In the genomic region with DNA sequence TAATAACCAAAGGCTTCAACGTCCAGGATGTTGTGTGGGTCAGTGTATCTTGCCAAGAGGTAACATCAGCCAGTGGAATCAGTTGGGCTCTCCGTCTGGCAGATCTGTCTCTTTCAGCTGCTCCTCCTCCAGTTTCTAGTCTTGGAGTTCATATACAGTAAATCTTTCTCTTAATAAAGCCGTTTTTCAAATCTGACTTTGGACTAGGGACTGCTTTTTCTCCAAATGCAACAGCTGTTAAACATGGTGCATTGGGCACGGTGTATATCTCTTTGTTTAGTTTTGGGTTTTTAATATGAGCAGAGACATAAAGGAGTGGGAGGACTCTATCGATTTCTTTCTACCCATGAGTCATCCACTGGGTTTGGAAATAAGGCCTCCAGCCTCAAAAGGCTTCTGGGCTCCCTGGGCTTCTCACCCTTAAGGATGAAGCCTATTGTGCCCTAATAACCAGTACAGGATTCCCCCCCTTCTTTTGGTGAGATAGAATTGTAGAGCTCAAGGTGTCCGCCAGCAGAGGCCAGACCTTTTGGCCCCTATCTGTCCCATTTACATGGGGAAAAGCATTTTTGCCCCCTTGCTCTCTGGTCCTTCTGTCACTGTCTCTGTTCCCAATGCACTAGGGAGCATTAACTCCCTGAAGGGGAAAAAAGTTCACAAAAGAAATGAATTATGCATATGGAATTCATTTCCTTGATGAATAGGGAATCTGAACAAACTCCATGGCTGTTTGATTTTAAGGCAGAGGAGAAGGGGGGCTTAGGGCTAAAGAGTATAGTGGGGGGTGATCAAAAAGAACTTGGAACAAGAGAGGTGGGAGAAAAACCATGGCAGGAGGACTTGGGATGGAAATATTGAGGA, we compare ENCODE assay signal across 12 cellular contexts.
DNase-seq lines count a peak whose midpoint lies in the region.
"Had no signal": no experiment of that assay in that cellular context is flagged by ENCODE, and none has a peak within 500 bp of the region (broad histone marks: within the 10 kb centered on the region; RNA-seq: fewer than 3 reads in every experiment).

No MANE protein-coding gene starts in this region.

- H2AK5ac ChIP-seq in trophoblast cell (ENCODE audit: low read length): no peak overlapping the region

- 26 to 35% methylated on average over 6 of the region's 6 CpGs for WGBS in esophagus, 2 donors
- WGBS in trophoblast cell (ENCODE audit: extremely low coverage, insufficient coverage, insufficient read length): no CpG with 5 or more reads among the region's 6 CpGs

- peak overlapping the region; percentile 23 for H3K18ac ChIP-seq in trophoblast cell (ENCODE audit: low read length)

- H2BK120ac ChIP-seq in trophoblast cell (ENCODE audit: insufficient read depth, low read length, poor library complexity): peak overlapping the region; percentile 31

- H3K4me1 ChIP-seq in esophagus (ENCODE audit: control insufficient read depth in 2 of 2, insufficient read depth in 2 of 2, low read length in 1 of 2) (peaks cover 4 to 10% of the 10 kb centered on the region in 2 donors), trophoblast cell (ENCODE audit: control insufficient read depth in 1 of 2, insufficient read depth in 2 of 2, low read length in 2 of 2) (peaks cover 29 to 37% of the 10 kb centered on the region in 2 experiments), Karpas-422 (ENCODE audit: low read length) (no peaks in the 10 kb centered on the region)

- no peaks in the 10 kb centered on the region for H3K9me3 ChIP-seq in esophagus (ENCODE audit: control insufficient read depth in 2 of 2, insufficient read depth in 1 of 2, low read depth in 1 of 2, low read length in 1 of 2)
- H3K9me3 ChIP-seq in trophoblast cell (ENCODE audit: insufficient read depth, low read depth, low read length): no peaks in the 10 kb centered on the region
- no peaks in the 10 kb centered on the region for H3K9me3 ChIP-seq in Karpas-422 (ENCODE audit: low read length)
- H3K9me3 ChIP-seq: thoracic aorta had no signal

- no peak overlapping the region for H3K4me2 ChIP-seq in trophoblast cell (ENCODE audit: low read length)
- no peak overlapping the region for H3K4me2 ChIP-seq in Karpas-422 (ENCODE audit: low read depth, low read length, poor library complexity, severe bottlenecking)

- no peaks in the 10 kb centered on the region for H3K9me2 ChIP-seq in Karpas-422 (replicated peaks; ENCODE audit: insufficient read depth, low read length)

- H2AFZ ChIP-seq in trophoblast cell (ENCODE audit: insufficient read depth, low read length, poor library complexity) (no peak overlapping the region), Karpas-422 (ENCODE audit: low read length) (no peak overlapping the region)

- peak; percentile 8 for DNase-seq in ELR (ENCODE audit: low read depth)
- peak; percentile 38 for DNase-seq in NCI-H345 (lab: John Stamatoyannopoulos, UW)
- no peak for DNase-seq in trophoblast cell
- DNase-seq in cerebellar cortex (ENCODE audit: low spot score): no peak
- DNase-seq in HuH-7 (ENCODE audit: low spot score): no peak
- DNase-seq in Karpas-422: no peak
- no peak for DNase-seq in GOT3 (lab: John Stamatoyannopoulos, UW)
- DNase-seq: DND-41; left colon; stimulated activated CD4-positive, alpha-beta T cell treated with anti-CD3 and anti-CD28 coated beads, Interleukin-15, amount 100 ng/mL, for 24 hours had no signal

- peak overlapping the region; percentile 25 for H4K8ac ChIP-seq in trophoblast cell (ENCODE audit: low read depth, low read length)

- no peak overlapping the region for H3K23ac ChIP-seq in trophoblast cell (ENCODE audit: low read length)

- peaks cover 22% of the 10 kb centered on the region for H3K79me1 ChIP-seq in trophoblast cell (ENCODE audit: low read length)

- H2BK5ac ChIP-seq in trophoblast cell (ENCODE audit: low read depth, low read length, poor library complexity): peak overlapping the region; percentile 35

- no peak overlapping the region for H3K4ac ChIP-seq in trophoblast cell (ENCODE audit: low read depth, low read length)

- no peak overlapping the region for H3K9ac ChIP-seq in trophoblast cell (ENCODE audit: low read length)
- no peak overlapping the region for H3K9ac ChIP-seq in Karpas-422 (ENCODE audit: low read length)

- H3K79me2 ChIP-seq in trophoblast cell (ENCODE audit: control insufficient read depth, insufficient read depth, low read length, poor library complexity) (peaks cover 4% of the 10 kb centered on the region), Karpas-422 (ENCODE audit: low read length) (no peaks in the 10 kb centered on the region)

- H3K4me3 ChIP-seq in esophagus (ENCODE audit: low read depth in 1 of 2, low read length in 2 of 2): no peak overlapping the region
- H3K4me3 ChIP-seq in trophoblast cell (ENCODE audit: low read depth, low read length): no peak overlapping the region
- H3K4me3 ChIP-seq in Karpas-422 (ENCODE audit: low read length): no peak overlapping the region
- H3K4me3 ChIP-seq: thoracic aorta had no signal

- H3K14ac ChIP-seq in trophoblast cell (ENCODE audit: low read length): peak overlapping the region; percentile 34

- H3K36me3 ChIP-seq in esophagus (ENCODE audit: control insufficient read depth in 2 of 2, insufficient read depth in 2 of 2, low read length in 1 of 2): no peaks in the 10 kb centered on the region
- peaks cover 3 to 5% of the 10 kb centered on the region in 2 experiments for H3K36me3 ChIP-seq in trophoblast cell (ENCODE audit: control insufficient read depth in 1 of 2, insufficient read depth in 2 of 2, low read length in 2 of 2)
- no peaks in the 10 kb centered on the region for H3K36me3 ChIP-seq in Karpas-422 (ENCODE audit: insufficient read depth, low read length)
- H3K36me3 ChIP-seq: thoracic aorta had no signal

- no peaks in the 10 kb centered on the region for H3K27me3 ChIP-seq in esophagus (ENCODE audit: control insufficient read depth in 1 of 2, insufficient read depth in 2 of 2, low read length in 2 of 2)
- H3K27me3 ChIP-seq in trophoblast cell (ENCODE audit: insufficient read depth, low read length): no peaks in the 10 kb centered on the region
- H3K27me3 ChIP-seq in Karpas-422 (ENCODE audit: low read length): no peaks in the 10 kb centered on the region

- H4K12ac ChIP-seq in trophoblast cell (ENCODE audit: low read depth, low read length): no peak overlapping the region

- H4K91ac ChIP-seq in trophoblast cell (ENCODE audit: low read depth, low read length): peak overlapping the region; percentile 25

- peak overlapping the region; percentile 68 for H2BK12ac ChIP-seq in trophoblast cell (ENCODE audit: low read length)

- H3K27ac ChIP-seq in esophagus (ENCODE audit: low read depth in 2 of 2, low read length in 1 of 2) (peak overlapping the region; percentile 17 to 62), trophoblast cell (ENCODE audit: low read depth, low read length) (no peak overlapping the region), Karpas-422 (ENCODE audit: low read length) (no peak overlapping the region)
- H3K27ac ChIP-seq: thoracic aorta had no signal

- H4K20me1 ChIP-seq in Karpas-422 (ENCODE audit: insufficient read depth, low read depth, low read length): no peaks in the 10 kb centered on the region

Comparison
In these comparisons a context has a peak if more than half of its experiments do, and no peak if none do; other contexts are left out.
1. DNase-seq: peak in ELR (single experiment) and NCI-H345 (single experiment); none in trophoblast cell (0 of 2), cerebellar cortex (single experiment), HuH-7 (single experiment), Karpas-422 (single experiment) and GOT3 (single experiment).
2. H3K27ac ChIP-seq: peak in esophagus (2 of 2); none in trophoblast cell (single experiment) and Karpas-422 (single experiment).